11 cellular contexts compared by ENCODE assay signal in the genomic region with DNA sequence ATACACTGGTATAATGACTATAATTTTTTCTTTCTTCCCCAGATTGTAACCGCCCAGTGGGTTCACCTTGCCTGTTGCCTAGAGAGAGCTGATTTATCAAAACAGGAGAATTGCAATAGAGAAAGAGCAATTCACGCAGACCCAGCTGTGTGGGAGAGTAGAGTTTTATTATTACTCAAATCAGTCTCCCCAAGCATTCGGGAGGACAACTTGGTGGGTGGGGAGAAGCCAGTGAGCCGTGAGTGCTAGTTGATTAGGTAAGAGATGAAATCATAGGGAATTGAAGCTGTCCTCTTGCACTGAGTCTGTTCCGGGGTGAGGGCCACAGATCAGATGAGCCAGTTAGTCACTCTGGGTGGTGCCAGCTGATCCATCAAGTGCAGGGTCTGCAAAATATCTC.
DNase-seq lines count a peak whose midpoint lies in the region; ATAC-seq and TF ChIP-seq lines count a peak whose summit lies in the region.
"Had no signal": no experiment of that assay in that cellular context is flagged by ENCODE, and none has a peak within 500 bp of the region (broad histone marks: within the 10 kb centered on the region; RNA-seq: fewer than 3 reads in every experiment).

No MANE protein-coding gene starts in this region.

- no peaks in the 10 kb centered on the region for H3K36me3 ChIP-seq in fibroblast of lung (ENCODE audit: control insufficient read depth, insufficient read depth, low read length)
- H3K36me3 ChIP-seq: gastroesophageal sphincter had no signal

- H3K9me3 ChIP-seq in fibroblast of lung (ENCODE audit: control insufficient read depth, insufficient read depth, low read depth, low read length): no peaks in the 10 kb centered on the region
- H3K9me3 ChIP-seq: gastroesophageal sphincter had no signal

- H3K79me2 ChIP-seq in fibroblast of lung (ENCODE audit: control insufficient read depth, insufficient read depth, low read length): no peaks in the 10 kb centered on the region

- H3K27ac ChIP-seq in fibroblast of lung (ENCODE audit: insufficient read depth, low read length): no peak overlapping the region
- H3K27ac ChIP-seq: gastroesophageal sphincter had no signal

- H3K4me3 ChIP-seq in fibroblast of lung (replicated peaks in 1 of 4; ENCODE audit: control extremely low read depth in 1 of 4, insufficient read depth in 1 of 4, low read depth in 3 of 4, low read length in 4 of 4): no peak overlapping the region
- H3K4me3 ChIP-seq: gastroesophageal sphincter had no signal

- no peak overlapping the region for H3K4me2 ChIP-seq in fibroblast of lung (ENCODE audit: extremely low read depth, insufficient read depth, low read length)

- peak; percentile 53 to 66 for DNase-seq in activated CD4-positive, alpha-beta T cell treated with anti-CD3 and anti-CD28 coated beads, Interleukin-2, amount 50 U/mL, for 48 hours
- DNase-seq in activated CD4-positive, alpha-beta T cell treated with anti-CD3 and anti-CD28 coated beads, Interleukin-2, amount 50 U/mL, for 1 hour: no peak
- DNase-seq in HT1080 (ENCODE audit: low read depth) (peak; percentile 13), fibroblast of lung (ENCODE audit: low read depth in 2 of 2) (peak; percentile 31 to 66), posterior vena cava (ENCODE audit: low spot score) (no peak), Right ventricle myocardium superior (no peak)
- DNase-seq in stimulated activated CD4-positive, alpha-beta T cell treated with anti-CD3 and anti-CD28 coated beads, Interleukin-4, amount 100 ng/mL, for 1 hour: peak; percentile 10
- DNase-seq in activated CD4-positive, CD25-positive, alpha-beta regulatory T cell treated with anti-CD3 and anti-CD28 coated beads, Interleukin-2, amount 50 U/mL, for 72 hours: no peak
- DNase-seq: Kasumi-1, T-helper 9 cell had no signal

- H4K20me1 ChIP-seq in fibroblast of lung (ENCODE audit: control insufficient read depth, extremely low read depth, insufficient read depth, low read length): no peaks in the 10 kb centered on the region

- TF ChIP-seq CTCF in fibroblast of lung (conservative IDR thresholded peaks at IDR 0.05 in 1 of 2, IDR thresholded peaks at IDR 0.05 in 1 of 2; ENCODE audit: low read depth in 1 of 2, low read length in 2 of 2): no peak

- H3K27me3 ChIP-seq in fibroblast of lung (ENCODE audit: control insufficient read depth, insufficient read depth, low read length): no peaks in the 10 kb centered on the region
- H3K27me3 ChIP-seq: gastroesophageal sphincter had no signal

- no peak for ATAC-seq in Right ventricle myocardium superior (ENCODE audit: poor library complexity)
- ATAC-seq: gastroesophageal sphincter had no signal

- intact Hi-C loops in posterior vena cava (cut with DNase I) (no loop called here), Right ventricle myocardium superior (cut with DNase I) (no loop called here)

- no peak overlapping the region for H2AFZ ChIP-seq in fibroblast of lung (ENCODE audit: low read length)

- H3K9ac ChIP-seq in fibroblast of lung (ENCODE audit: insufficient read depth, low read length): no peak overlapping the region

- H3K4me1 ChIP-seq in fibroblast of lung (ENCODE audit: control insufficient read depth, extremely low read depth, insufficient read depth, low read length): no peaks in the 10 kb centered on the region
- H3K4me1 ChIP-seq: gastroesophageal sphincter had no signal

Comparison
In these comparisons a context has a peak if more than half of its experiments do, and no peak if none do; other contexts are left out.
1. DNase-seq: peak in activated CD4-positive, alpha-beta T cell treated with anti-CD3 and anti-CD28 coated beads, Interleukin-2, amount 50 U/mL, for 48 hours (2 of 2), HT1080 (single experiment), fibroblast of lung (2 of 2) and stimulated activated CD4-positive, alpha-beta T cell treated with anti-CD3 and anti-CD28 coated beads, Interleukin-4, amount 100 ng/mL, for 1 hour (single experiment); none in activated CD4-positive, alpha-beta T cell treated with anti-CD3 and anti-CD28 coated beads, Interleukin-2, amount 50 U/mL, for 1 hour (single experiment), posterior vena cava (single experiment), Right ventricle myocardium superior (single experiment) and activated CD4-positive, CD25-positive, alpha-beta regulatory T cell treated with anti-CD3 and anti-CD28 coated beads, Interleukin-2, amount 50 U/mL, for 72 hours (single experiment).